1 cellular context compared by ENCODE assay signal in the genomic region with DNA sequence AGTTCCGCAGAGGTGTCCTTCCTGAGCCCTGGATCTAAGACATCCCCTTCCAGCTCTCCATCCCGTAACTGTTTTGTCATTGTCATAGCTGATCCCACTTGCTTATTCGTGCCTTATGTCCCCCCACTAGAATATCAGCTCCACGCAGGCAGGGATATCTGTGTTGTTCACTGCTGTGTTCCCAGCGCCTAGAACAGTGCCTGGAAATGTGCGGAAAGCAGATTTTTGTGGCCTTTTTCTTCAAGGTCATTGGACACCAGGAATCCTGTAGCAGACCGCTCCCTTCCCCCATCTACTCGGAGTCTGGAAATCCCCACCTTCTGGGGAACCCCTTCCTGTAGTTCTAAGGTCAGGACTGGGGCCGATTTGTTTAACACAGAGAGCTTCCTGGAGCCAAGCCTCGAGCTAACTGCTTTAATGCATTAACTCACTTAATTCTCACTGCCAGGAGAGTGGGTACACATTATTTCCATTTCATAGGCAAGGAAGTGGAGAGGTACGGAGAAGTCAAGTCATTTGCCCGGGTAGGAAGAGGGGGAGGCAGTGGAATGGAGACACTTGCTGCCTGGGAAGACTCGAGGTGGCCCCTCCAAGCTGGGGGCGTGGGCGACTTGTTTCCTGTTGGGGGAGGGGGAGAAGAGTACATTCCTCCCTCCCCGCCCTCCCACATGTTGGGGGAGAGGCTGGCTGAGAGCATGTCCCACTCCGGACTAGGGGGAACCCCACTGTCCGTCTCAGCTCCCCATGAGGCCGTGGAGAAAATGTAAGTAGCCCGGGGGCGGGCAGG.
TF ChIP-seq lines count a peak whose summit lies in the region.

No MANE protein-coding gene starts in this region.

TF ChIP-seq in HEK293T, 16 proteins besides CTCF, POLR2A, EP300 and RAD21 (continued from another document):
- TF ChIP-seq, protein P1, sequence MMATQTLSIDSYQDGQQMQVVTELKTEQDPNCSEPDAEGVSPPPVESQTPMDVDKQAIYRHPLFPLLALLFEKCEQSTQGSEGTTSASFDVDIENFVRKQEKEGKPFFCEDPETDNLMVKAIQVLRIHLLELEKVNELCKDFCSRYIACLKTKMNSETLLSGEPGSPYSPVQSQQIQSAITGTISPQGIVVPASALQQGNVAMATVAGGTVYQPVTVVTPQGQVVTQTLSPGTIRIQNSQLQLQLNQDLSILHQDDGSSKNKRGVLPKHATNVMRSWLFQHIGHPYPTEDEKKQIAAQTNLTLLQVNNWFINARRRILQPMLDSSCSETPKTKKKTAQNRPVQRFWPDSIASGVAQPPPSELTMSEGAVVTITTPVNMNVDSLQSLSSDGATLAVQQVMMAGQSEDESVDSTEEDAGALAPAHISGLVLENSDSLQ (IDR thresholded peaks at IDR 0.05) = no peak
- TF ChIP-seq SP1 (IDR thresholded peaks at IDR 0.05) = no peak
- no peak for TF ChIP-seq FOXM1 (IDR thresholded peaks at IDR 0.05; ENCODE audit: borderline replicate concordance)
- no peak for TF ChIP-seq ELF4 (IDR thresholded peaks at IDR 0.05)
- no peak for TF ChIP-seq L3MBTL2 (conservative IDR thresholded peaks at IDR 0.05)
- TF ChIP-seq NFRKB (IDR thresholded peaks at IDR 0.05) = no peak
- TF ChIP-seq TARDBP (IDR thresholded peaks at IDR 0.05) = no peak
- no peak for TF ChIP-seq ZNF384 (IDR thresholded peaks at IDR 0.05)
